9 cellular contexts compared by ENCODE assay signal in the genomic region with DNA sequence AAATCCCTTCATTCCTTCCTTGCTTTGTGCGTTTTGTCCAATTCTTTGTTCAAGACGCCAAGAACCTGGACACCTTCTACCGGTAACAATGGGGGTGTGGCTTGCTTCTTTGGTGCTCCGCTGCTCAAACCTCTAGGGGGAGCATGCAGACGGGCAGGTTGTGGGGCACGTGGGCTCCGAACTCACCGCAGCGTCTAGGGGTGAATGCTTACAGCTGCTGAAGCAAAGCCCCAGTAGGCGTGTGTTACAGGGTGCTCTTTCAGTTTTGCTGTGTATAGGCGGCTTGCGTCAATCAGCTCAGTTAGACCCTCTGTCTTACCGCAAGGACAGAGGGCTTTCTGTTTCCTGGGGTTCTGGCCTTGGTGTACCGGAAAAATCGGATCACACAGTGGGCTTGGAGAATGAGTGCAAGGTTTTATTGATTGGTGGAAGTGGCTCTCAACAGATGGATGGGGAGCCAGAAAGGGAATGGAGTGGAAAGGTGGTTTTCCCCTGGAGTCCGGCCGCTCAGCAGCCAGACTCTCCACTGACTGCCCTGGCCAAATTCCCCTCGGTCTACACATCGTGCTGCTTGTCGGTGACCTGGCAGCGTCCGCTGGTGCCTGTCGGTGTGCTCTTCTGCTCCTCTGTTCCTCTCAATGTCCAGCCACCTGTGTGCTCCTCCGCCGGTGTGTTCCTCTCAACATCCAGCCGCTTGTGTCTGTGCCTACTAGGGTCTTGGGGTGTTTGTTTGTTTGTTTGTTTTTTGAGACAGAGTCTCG. TPM values are rescaled to one million over a fixed set of nuclear protein-coding genes. Genes with fewer than 3 reads are reported as not detected.
A peak's percentile ranks its signal among the peaks of the same experiment; 100 is the strongest.
DNase-seq lines count a peak whose midpoint lies in the region; ATAC-seq, FAIRE-seq and TF ChIP-seq lines count a peak whose summit lies in the region.
"Had no signal": no experiment of that assay in that cellular context is flagged by ENCODE, and none has a peak within 500 bp of the region (broad histone marks: within the 10 kb centered on the region; RNA-seq: fewer than 3 reads in every experiment).

No MANE protein-coding gene starts in this region.

- peak overlapping the region; percentile 94 for H3K4me3 Mint-ChIP-seq in T-helper 17 cell
- H3K4me3 Mint-ChIP-seq in memory B cell, result peak overlapping the region; percentile 87
- H3K4me3 Mint-ChIP-seq in stimulated activated effector memory CD8-positive, alpha-beta T cell treated with anti-CD3 and anti-CD28 coated beads, Interleukin-12 subunit alpha, Interleukin-12 subunit beta, amount 100 ng/mL, for 72 hours, result peak overlapping the region; percentile 77

- H3K27ac Mint-ChIP-seq in T-helper 17 cell, result peak overlapping the region; percentile 75
- H3K27ac Mint-ChIP-seq in memory B cell, result peak overlapping the region; percentile 83
- peak overlapping the region; percentile 67 for H3K27ac Mint-ChIP-seq in stimulated activated effector memory CD8-positive, alpha-beta T cell treated with anti-CD3 and anti-CD28 coated beads, Interleukin-12 subunit alpha, Interleukin-12 subunit beta, amount 100 ng/mL, for 72 hours

- H3K4me1 Mint-ChIP-seq in T-helper 17 cell (peaks cover 22% of the 10 kb centered on the region), memory B cell (peaks cover 25% of the 10 kb centered on the region)
- peaks cover 24% of the 10 kb centered on the region for H3K4me1 Mint-ChIP-seq in stimulated activated effector memory CD8-positive, alpha-beta T cell treated with anti-CD3 and anti-CD28 coated beads, Interleukin-12 subunit alpha, Interleukin-12 subunit beta, amount 100 ng/mL, for 72 hours

- DNase-seq in T-helper 17 cell (peak; percentile 40 to 64 (median 49)), K562 (ENCODE audit: extremely low read depth in 1 of 4, low spot score in 3 of 4) (no peak), memory B cell (ENCODE audit: low spot score in 2 of 2) (peak; percentile 64 to 86), NCI-H128 (lab: John Stamatoyannopoulos, UW; ENCODE audit: unreplicated experiment) (no peak)
- peak; percentile 42 to 82 for DNase-seq in stimulated activated effector memory CD8-positive, alpha-beta T cell treated with anti-CD3 and anti-CD28 coated beads, Interleukin-12 subunit alpha, Interleukin-12 subunit beta, amount 100 ng/mL, for 72 hours (ENCODE audit: low spot score in 2 of 2)

- no peaks in the 10 kb centered on the region for H3K9me2 ChIP-seq in Loucy (replicated peaks; ENCODE audit: low read depth, low read length)

- H2AFZ ChIP-seq in Loucy (ENCODE audit: low read length), result peak overlapping the region; percentile 87
- peak overlapping the region; percentile 5; the same call in 1 of the 2 replicates for H2AFZ ChIP-seq in K562 (ENCODE audit: low read depth, low read length)

- no peak overlapping the region for H3K27ac ChIP-seq in K562 (ENCODE audit: extremely low read depth, low read depth, low read length)

- intact Hi-C loops in K562 (cut with micrococcal nuclease), result no loop called here

- in situ Hi-C loops in K562 (cut with MboI), result no loop called here

- H3K27me3 ChIP-seq in Loucy (ENCODE audit: insufficient read depth, low read length, poor library complexity, severe bottlenecking) (no peaks in the 10 kb centered on the region), K562 (ENCODE audit: control insufficient read depth in 2 of 2, insufficient read depth in 2 of 2, low read length in 2 of 2) (peaks cover 0 to 4% of the 10 kb centered on the region in 2 experiments; a peak in 1 of 5 replicates)

- BruUV-seq in K562 (replicated peaks; lab: Mats Ljungman, UMichigan), result no TSS peak

- no peaks in the 10 kb centered on the region for H3K36me3 Mint-ChIP-seq in T-helper 17 cell (ENCODE audit: low read depth)
- H3K36me3 Mint-ChIP-seq in memory B cell, result peaks cover 5% of the 10 kb centered on the region
- peaks cover 5% of the 10 kb centered on the region for H3K36me3 Mint-ChIP-seq in stimulated activated effector memory CD8-positive, alpha-beta T cell treated with anti-CD3 and anti-CD28 coated beads, Interleukin-12 subunit alpha, Interleukin-12 subunit beta, amount 100 ng/mL, for 72 hours

- H3K9ac ChIP-seq in ES-I3 (ENCODE audit: low read depth, low read length) (peak overlapping the region; percentile 80; the same call in 1 of the 2 replicates), Loucy (ENCODE audit: low read depth, low read length, poor library complexity, severe bottlenecking) (peak overlapping the region; percentile 82), K562 (ENCODE audit: insufficient read depth in 1 of 2, low read depth in 2 of 2, low read length in 2 of 2) (no peak overlapping the region)

- H3K79me2 ChIP-seq in Loucy (ENCODE audit: insufficient read depth, low read length) (peaks cover 18% of the 10 kb centered on the region), K562 (ENCODE audit: control insufficient read depth, insufficient read depth, low read length) (no peaks in the 10 kb centered on the region)

- ATAC-seq in GM21619 (IDR thresholded peaks at IDR 0.05; ENCODE audit: unreplicated experiment) (peak; percentile 82), T-helper 17 cell (peak; percentile 90), K562 (peak; percentile 60; the same call in 2 of the 3 replicates), memory B cell (ENCODE audit: low read depth) (peak; percentile 88)
- ATAC-seq in stimulated activated effector memory CD8-positive, alpha-beta T cell treated with anti-CD3 and anti-CD28 coated beads, Interleukin-12 subunit alpha, Interleukin-12 subunit beta, amount 100 ng/mL, for 72 hours, result peak; percentile 90

- H3K36me3 ChIP-seq in ES-I3 (ENCODE audit: insufficient read depth, low read length) (no peaks in the 10 kb centered on the region), Loucy (ENCODE audit: insufficient read depth, low read length) (no peaks in the 10 kb centered on the region), K562 (ENCODE audit: control insufficient read depth, insufficient read depth, low read length) (no peaks in the 10 kb centered on the region)

- no peak for TF ChIP-seq RAD21 in K562 (CRISPR knock-in tag; conservative IDR thresholded peaks at IDR 0.05 in 1 of 2, IDR thresholded peaks at IDR 0.05 in 1 of 2)

- no peak for TF ChIP-seq POLR2A in K562 (conservative IDR thresholded peaks at IDR 0.05)

- no peak for FAIRE-seq in K562 (lab: Jason Lieb, UNC)
- FAIRE-seq: colon had no signal

- H3K4me2 ChIP-seq in Loucy (ENCODE audit: low read depth, low read length, poor library complexity, severe bottlenecking), result peak overlapping the region; percentile 92
- no peak overlapping the region for H3K4me2 ChIP-seq in K562 (ENCODE audit: insufficient read depth, low read length)

- POLR2A ChIA-PET in K562 (lab: Yijun Ruan, JAX), result no interaction called here

- 61% methylated on average over 26 of the region's 27 CpGs for WGBS in K562 (ENCODE audit: insufficient coverage, low coverage, missing lambda C conversion rate)

- H3K4me1 ChIP-seq in ES-I3 (ENCODE audit: insufficient read depth, low read length) (peaks cover 4% of the 10 kb centered on the region), Loucy (ENCODE audit: insufficient read depth, low read length, poor library complexity, severe bottlenecking) (peaks cover 31% of the 10 kb centered on the region), K562 (replicated peaks in 1 of 2; ENCODE audit: control insufficient read depth in 2 of 2, insufficient read depth in 2 of 2, low read length in 2 of 2) (no peaks in the 10 kb centered on the region; a peak in 1 of 5 replicates)

- peaks cover 5% of the 10 kb centered on the region for H3K9me3 Mint-ChIP-seq in memory B cell
- peaks cover 8% of the 10 kb centered on the region for H3K9me3 Mint-ChIP-seq in stimulated activated effector memory CD8-positive, alpha-beta T cell treated with anti-CD3 and anti-CD28 coated beads, Interleukin-12 subunit alpha, Interleukin-12 subunit beta, amount 100 ng/mL, for 72 hours

- H3K27me3 Mint-ChIP-seq in T-helper 17 cell, result peaks cover 19% of the 10 kb centered on the region
- no peaks in the 10 kb centered on the region for H3K27me3 Mint-ChIP-seq in memory B cell

- CTCF ChIA-PET in K562 (lab: Yijun Ruan, JAX; ENCODE audit: low intra/inter-chr PET ratio), result no interaction called here

- TF ChIP-seq CTCF in Loucy (conservative IDR thresholded peaks at IDR 0.05; ENCODE audit: low read length), result peak; percentile 74
- 0 out of 6 replicates have a peak, but pooled peaks of 1 of the 3 experiments have one; percentile 16 for TF ChIP-seq CTCF in K562 (IDR thresholded peaks at IDR 0.05 in 2 of 3, conservative IDR thresholded peaks at IDR 0.05 in 1 of 3; ENCODE audit: insufficient read depth in 2 of 3, low read depth in 1 of 3, low read length in 3 of 3)

- no peak for TF ChIP-seq EP300 in K562 (IDR thresholded peaks at IDR 0.05; ENCODE audit: low read length)

- no peaks in the 10 kb centered on the region; the same call in 1 of the 2 replicates for H3K9me3 ChIP-seq in ES-I3 (ENCODE audit: control insufficient read depth, insufficient read depth, low read length)
- H3K9me3 ChIP-seq in Loucy (ENCODE audit: insufficient read depth, low read depth, low read length), result no peaks in the 10 kb centered on the region
- H3K9me3 ChIP-seq in T-helper 17 cell (ENCODE audit: control insufficient read depth, low read length, poor library complexity, severe bottlenecking), result peaks cover 3% of the 10 kb centered on the region
- H3K9me3 ChIP-seq in K562 (replicated peaks; ENCODE audit: control insufficient read depth, insufficient read depth, low read depth, low read length), result peaks cover 3% of the 10 kb centered on the region

- H3F3A ChIP-seq in Loucy (ENCODE audit: low read depth), result no peaks in the 10 kb centered on the region

- no peaks in the 10 kb centered on the region for H3K9me1 ChIP-seq in K562 (ENCODE audit: control insufficient read depth, insufficient read depth, low read length)

- H4K20me1 ChIP-seq in Loucy (ENCODE audit: insufficient read depth, low read length, poor library complexity, severe bottlenecking) (no peaks in the 10 kb centered on the region), K562 (replicated peaks; ENCODE audit: control insufficient read depth, insufficient read depth, low read length) (no peaks in the 10 kb centered on the region)

- H3K4me3 ChIP-seq in Loucy (ENCODE audit: low read length, poor library complexity, severe bottlenecking), result peak overlapping the region; percentile 81
- H3K4me3 ChIP-seq in K562, result no peak overlapping the region

RNA-seq across cellular contexts. Expression of a gene that starts 1.2 kb away (rescaled TPM):
- under 1 TPM; 0.77 to 0.78 TPM for total RNA-seq in T-helper 17 cell
- total RNA-seq in K562 (2011; cell fraction: chromatin; rRNA removed; ENCODE audit: low replicate concordance), result not detected in 2 replicates
- not detected in 2 replicates for total RNA-seq in K562 (2011; cell fraction: nucleolus; rRNA removed)
- total RNA-seq in K562 (2011; cell fraction: nucleoplasm; rRNA removed), result not detected in 2 replicates
- total RNA-seq in K562 (2014; rRNA removed), result not detected in 2 replicates
- total RNA-seq in K562 (2014; rRNA removed; fragmentation: Illumina TruSeq; extraction: Trizol), result not detected in 2 replicates
- total RNA-seq in K562 (2015; rRNA removed; fragmentation: Illumina TruSeq; extraction: Trizol), result not detected in 2 replicates
- not detected in 2 replicates for total RNA-seq in K562 (2021)
- not detected in 2 replicates for polyA plus RNA-seq in K562 (2011; rRNA removed)
- not detected in 2 replicates for polyA plus RNA-seq in K562 (2011; cell fraction: cytosol; rRNA removed)
- polyA plus RNA-seq in K562 (2011; cell fraction: nucleus; rRNA removed), result not detected in 2 replicates
- 0.07 and 0.22 TPM in 2 replicates for polyA plus RNA-seq in K562 (2012)
- not detected in 2 replicates for polyA plus RNA-seq in K562 (2014; fragmentation: Illumina TruSeq; extraction: Trizol)
- polyA plus RNA-seq in K562 (2014; fragmentation: Nextera tagmentation; extraction: Ambion mirVana), result under 1 TPM; 0.17 to 0.30 TPM
- polyA plus RNA-seq in K562 (2014; rRNA removed), result not detected in 2 replicates
- polyA minus RNA-seq in K562 (2011; rRNA and poly(A)+ RNA removed), result not detected in 2 replicates
- polyA minus RNA-seq in K562 (2011; cell fraction: cytosol; rRNA and poly(A)+ RNA removed), result not detected in 2 replicates
- not detected in 2 replicates for polyA minus RNA-seq in K562 (2011; cell fraction: nucleus; rRNA and poly(A)+ RNA removed)

RNA-seq across cellular contexts. Expression of a gene that starts 1.3 kb away (rescaled TPM):
- total RNA-seq in T-helper 17 cell (not detected), K562 (2014; rRNA removed) (not detected in 2 replicates), K562 (2014; rRNA removed; fragmentation: Illumina TruSeq; extraction: Trizol) (not detected in 2 replicates), K562 (2015; rRNA removed; fragmentation: Illumina TruSeq; extraction: Trizol) (not detected in 2 replicates), K562 (2021) (not detected in 2 replicates)
- not detected in 2 replicates for total RNA-seq in K562 (2011; cell fraction: chromatin; rRNA removed; ENCODE audit: low replicate concordance)
- total RNA-seq in K562 (2011; cell fraction: nucleolus; rRNA removed), result not detected in 2 replicates
- total RNA-seq in K562 (2011; cell fraction: nucleoplasm; rRNA removed), result not detected in 2 replicates
- polyA plus RNA-seq in K562 (2011; rRNA removed) (not detected in 2 replicates), K562 (2014; fragmentation: Illumina TruSeq; extraction: Trizol) (not detected in 2 replicates), K562 (2014; fragmentation: Nextera tagmentation; extraction: Ambion mirVana) (not detected), K562 (2014; rRNA removed) (not detected in 2 replicates)
- not detected in 2 replicates for polyA plus RNA-seq in K562 (2011; cell fraction: cytosol; rRNA removed)
- not detected in 2 replicates for polyA plus RNA-seq in K562 (2011; cell fraction: nucleus; rRNA removed)
- polyA plus RNA-seq in K562 (2012), result not detected in 2 replicates
- not detected in 2 replicates for polyA minus RNA-seq in K562 (2011; rRNA and poly(A)+ RNA removed)
- not detected in 2 replicates for polyA minus RNA-seq in K562 (2011; cell fraction: cytosol; rRNA and poly(A)+ RNA removed)
- not detected in 2 replicates for polyA minus RNA-seq in K562 (2011; cell fraction: nucleus; rRNA and poly(A)+ RNA removed)

RNA-seq across cellular contexts. Expression of a gene that starts 40.7 kb away (rescaled TPM):
- 10 to 100 TPM; 21.0 to 21.2 TPM for total RNA-seq in T-helper 17 cell
- total RNA-seq in K562 (2011; cell fraction: chromatin; rRNA removed; ENCODE audit: low replicate concordance), result 13.7 and 39.3 TPM in 2 replicates
- 6.8 and 10.4 TPM in 2 replicates for total RNA-seq in K562 (2011; cell fraction: nucleolus; rRNA removed)
- 14.0 and 21.1 TPM in 2 replicates for total RNA-seq in K562 (2011; cell fraction: nucleoplasm; rRNA removed)
- total RNA-seq in K562 (2014; rRNA removed), result 10.4 and 11.1 TPM in 2 replicates
- 21.3 TPM in 2 replicates for total RNA-seq in K562 (2014; rRNA removed; fragmentation: Illumina TruSeq; extraction: Trizol)
- total RNA-seq in K562 (2015; rRNA removed; fragmentation: Illumina TruSeq; extraction: Trizol), result 20.0 and 21.5 TPM in 2 replicates
- 12.3 and 13.6 TPM in 2 replicates for total RNA-seq in K562 (2021)
- polyA plus RNA-seq in K562 (2011; rRNA removed), result 23.1 and 27.8 TPM in 2 replicates
- 3.6 and 8.2 TPM in 2 replicates for polyA plus RNA-seq in K562 (2011; cell fraction: cytosol; rRNA removed)
- polyA plus RNA-seq in K562 (2011; cell fraction: nucleus; rRNA removed), result 14.7 and 22.7 TPM in 2 replicates
- 9.2 and 11.0 TPM in 2 replicates for polyA plus RNA-seq in K562 (2012)
- 14.3 and 16.7 TPM in 2 replicates for polyA plus RNA-seq in K562 (2014; fragmentation: Illumina TruSeq; extraction: Trizol)
- 10 to 100 TPM; 25.0 to 35.7 TPM for polyA plus RNA-seq in K562 (2014; fragmentation: Nextera tagmentation; extraction: Ambion mirVana)
- 11.8 and 13.4 TPM in 2 replicates for polyA plus RNA-seq in K562 (2014; rRNA removed)
- polyA minus RNA-seq in K562 (2011; rRNA and poly(A)+ RNA removed), result 42.2 and 52.2 TPM in 2 replicates
- 9.0 and 10.6 TPM in 2 replicates for polyA minus RNA-seq in K562 (2011; cell fraction: cytosol; rRNA and poly(A)+ RNA removed)
- polyA minus RNA-seq in K562 (2011; cell fraction: nucleus; rRNA and poly(A)+ RNA removed), result 13.3 and 22.7 TPM in 2 replicates

RNA-seq across cellular contexts. Expression of a gene that starts 44.6 kb away (rescaled TPM):
- total RNA-seq in T-helper 17 cell (not detected), K562 (2014; rRNA removed) (0.12 TPM in 1 of 2 replicates, not detected in the other), K562 (2014; rRNA removed; fragmentation: Illumina TruSeq; extraction: Trizol) (0.11 TPM in 1 of 2 replicates, not detected in the other), K562 (2015; rRNA removed; fragmentation: Illumina TruSeq; extraction: Trizol) (0.07 and 0.11 TPM in 2 replicates), K562 (2021) (not detected in 2 replicates)
- 0.48 TPM in 1 of 2 replicates, not detected in the other for total RNA-seq in K562 (2011; cell fraction: chromatin; rRNA removed; ENCODE audit: low replicate concordance)
- total RNA-seq in K562 (2011; cell fraction: nucleolus; rRNA removed), result 0.17 and 0.26 TPM in 2 replicates
- total RNA-seq in K562 (2011; cell fraction: nucleoplasm; rRNA removed), result not detected in 2 replicates
- polyA plus RNA-seq in K562 (2011; rRNA removed) (0.04 and 0.06 TPM in 2 replicates), K562 (2014; fragmentation: Illumina TruSeq; extraction: Trizol) (0.06 and 0.10 TPM in 2 replicates), K562 (2014; fragmentation: Nextera tagmentation; extraction: Ambion mirVana) (not detected), K562 (2014; rRNA removed) (not detected in 2 replicates)
- 0.03 TPM in 1 of 2 replicates, not detected in the other for polyA plus RNA-seq in K562 (2011; cell fraction: cytosol; rRNA removed)
- polyA plus RNA-seq in K562 (2011; cell fraction: nucleus; rRNA removed), result 0.06 and 0.10 TPM in 2 replicates
- polyA plus RNA-seq in K562 (2012), result 0.05 TPM in 1 of 2 replicates, not detected in the other
- polyA minus RNA-seq in K562 (2011; rRNA and poly(A)+ RNA removed), result 0.09 and 0.14 TPM in 2 replicates
- not detected in 2 replicates for polyA minus RNA-seq in K562 (2011; cell fraction: cytosol; rRNA and poly(A)+ RNA removed)
- polyA minus RNA-seq in K562 (2011; cell fraction: nucleus; rRNA and poly(A)+ RNA removed), result 0.44 TPM in 1 of 2 replicates, not detected in the other

RNA-seq across cellular contexts. Expression of a gene that starts 49.1 kb away (rescaled TPM):
- total RNA-seq in T-helper 17 cell, result 10 to 100 TPM in 1 of 2 donors, 1 to 10 TPM in 1; 6.0 to 11.0 TPM
- total RNA-seq in K562 (2011; cell fraction: chromatin; rRNA removed; ENCODE audit: low replicate concordance), result 36.3 and 90.3 TPM in 2 replicates
- total RNA-seq in K562 (2011; cell fraction: nucleolus; rRNA removed), result 789 and 987 TPM in 2 replicates
- total RNA-seq in K562 (2011; cell fraction: nucleoplasm; rRNA removed), result 251 and 255 TPM in 2 replicates
- total RNA-seq in K562 (2014; rRNA removed), result 234 and 350 TPM in 2 replicates
- total RNA-seq in K562 (2014; rRNA removed; fragmentation: Illumina TruSeq; extraction: Trizol), result 13.5 and 26.5 TPM in 2 replicates
- total RNA-seq in K562 (2015; rRNA removed; fragmentation: Illumina TruSeq; extraction: Trizol), result 65.2 and 65.5 TPM in 2 replicates
- 21.6 and 29.3 TPM in 2 replicates for total RNA-seq in K562 (2021)
- 0.82 and 1.7 TPM in 2 replicates for polyA plus RNA-seq in K562 (2011; rRNA removed)
- 0.66 and 2.5 TPM in 2 replicates for polyA plus RNA-seq in K562 (2011; cell fraction: cytosol; rRNA removed)
- polyA plus RNA-seq in K562 (2011; cell fraction: nucleus; rRNA removed), result 6.7 and 48.0 TPM in 2 replicates
- 0.21 TPM in 1 of 2 replicates, not detected in the other for polyA plus RNA-seq in K562 (2012)
- not detected in 2 replicates for polyA plus RNA-seq in K562 (2014; fragmentation: Illumina TruSeq; extraction: Trizol)
- polyA plus RNA-seq in K562 (2014; fragmentation: Nextera tagmentation; extraction: Ambion mirVana), result not detected
- 0.77 TPM in 1 of 2 replicates, not detected in the other for polyA plus RNA-seq in K562 (2014; rRNA removed)
- 6.8 and 12.0 TPM in 2 replicates for polyA minus RNA-seq in K562 (2011; rRNA and poly(A)+ RNA removed)
- 114 and 120 TPM in 2 replicates for polyA minus RNA-seq in K562 (2011; cell fraction: cytosol; rRNA and poly(A)+ RNA removed)
- polyA minus RNA-seq in K562 (2011; cell fraction: nucleus; rRNA and poly(A)+ RNA removed), result 597 and 952 TPM in 2 replicates

Comparison
In these comparisons a context has a peak if more than half of its experiments do, and no peak if none do; other contexts are left out.
1. H3K9ac ChIP-seq: peak in ES-I3 (single experiment) and Loucy (single experiment); none in K562 (0 of 2).
2. DNase-seq: peak in T-helper 17 cell (3 of 3), memory B cell (2 of 2) and stimulated activated effector memory CD8-positive, alpha-beta T cell treated with anti-CD3 and anti-CD28 coated beads, Interleukin-12 subunit alpha, Interleukin-12 subunit beta, amount 100 ng/mL, for 72 hours (2 of 2); none in K562 (0 of 4) and NCI-H128 (single experiment).
3. Peak in every context shown above with its lines, with median percentiles within 50 percentile points of each other: ATAC-seq, H3K27ac Mint-ChIP-seq and H3K4me3 Mint-ChIP-seq.